1 cellular context compared by ENCODE assay signal in genomic region chr2:127386764-127387654, GRCh38.
TF ChIP-seq lines count a peak whose summit lies in the region.

No MANE protein-coding gene starts in this region.

TF ChIP-seq in K562, 482 proteins besides CTCF, POLR2A, EP300 and RAD21 (continued from another document):
- TF ChIP-seq, protein P1, sequence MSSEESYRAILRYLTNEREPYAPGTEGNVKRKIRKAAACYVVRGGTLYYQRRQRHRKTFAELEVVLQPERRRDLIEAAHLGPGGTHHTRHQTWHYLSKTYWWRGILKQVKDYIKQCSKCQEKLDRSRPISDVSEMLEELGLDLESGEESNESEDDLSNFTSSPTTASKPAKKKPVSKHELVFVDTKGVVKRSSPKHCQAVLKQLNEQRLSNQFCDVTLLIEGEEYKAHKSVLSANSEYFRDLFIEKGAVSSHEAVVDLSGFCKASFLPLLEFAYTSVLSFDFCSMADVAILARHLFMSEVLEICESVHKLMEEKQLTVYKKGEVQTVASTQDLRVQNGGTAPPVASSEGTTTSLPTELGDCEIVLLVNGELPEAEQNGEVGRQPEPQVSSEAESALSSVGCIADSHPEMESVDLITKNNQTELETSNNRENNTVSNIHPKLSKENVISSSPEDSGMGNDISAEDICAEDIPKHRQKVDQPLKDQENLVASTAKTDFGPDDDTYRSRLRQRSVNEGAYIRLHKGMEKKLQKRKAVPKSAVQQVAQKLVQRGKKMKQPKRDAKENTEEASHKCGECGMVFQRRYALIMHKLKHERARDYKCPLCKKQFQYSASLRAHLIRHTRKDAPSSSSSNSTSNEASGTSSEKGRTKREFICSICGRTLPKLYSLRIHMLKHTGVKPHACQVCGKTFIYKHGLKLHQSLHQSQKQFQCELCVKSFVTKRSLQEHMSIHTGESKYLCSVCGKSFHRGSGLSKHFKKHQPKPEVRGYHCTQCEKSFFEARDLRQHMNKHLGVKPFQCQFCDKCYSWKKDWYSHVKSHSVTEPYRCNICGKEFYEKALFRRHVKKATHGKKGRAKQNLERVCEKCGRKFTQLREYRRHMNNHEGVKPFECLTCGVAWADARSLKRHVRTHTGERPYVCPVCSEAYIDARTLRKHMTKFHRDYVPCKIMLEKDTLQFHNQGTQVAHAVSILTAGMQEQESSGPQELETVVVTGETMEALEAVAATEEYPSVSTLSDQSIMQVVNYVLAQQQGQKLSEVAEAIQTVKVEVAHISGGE (CRISPR knock-in tag; IDR thresholded peaks at IDR 0.05) = peak in 1 of 3 experiments; percentile 80; a peak in 1 of 6 replicates
- TF ChIP-seq KDM2B (CRISPR knock-in tag; IDR thresholded peaks at IDR 0.05) (no peak), CBFA2T3 (IDR thresholded peaks at IDR 0.05) (no peak), ADNP (tag; IDR thresholded peaks at IDR 0.05) (no peak), HEY1 (CRISPR knock-in tag; IDR thresholded peaks at IDR 0.05; ENCODE audit: borderline replicate concordance) (no peak), HNRNPLL (IDR thresholded peaks at IDR 0.05; ENCODE audit: low read depth, low read length, poor library complexity, severe bottlenecking) (peak; percentile 51), ZBTB1 (CRISPR knock-in tag; IDR thresholded peaks at IDR 0.05; ENCODE audit: borderline replicate concordance, low read depth) (peak; percentile 25; the same call in 1 of the 2 replicates), KLF6 (CRISPR knock-in tag; IDR thresholded peaks at IDR 0.05; ENCODE audit: borderline replicate concordance) (no peak), ZNF197 (CRISPR knock-in tag; IDR thresholded peaks at IDR 0.05; ENCODE audit: low read depth) (peak; percentile 53; the same call in 1 of the 2 replicates), NR2C2 (CRISPR knock-in tag; IDR thresholded peaks at IDR 0.05) (no peak), NR2C2 (tag; IDR thresholded peaks at IDR 0.05) (no peak), RBM39 (optimal IDR thresholded peaks at IDR 0.05; ENCODE audit: low read depth, low read length) (no peak), CCNT2 (IDR thresholded peaks at IDR 0.05; ENCODE audit: borderline replicate concordance, extremely low read depth, insufficient read length, low read depth, low read length) (peak; percentile 41), ZNF583 (CRISPR knock-in tag; IDR thresholded peaks at IDR 0.05) (no peak), ZNF584 (CRISPR knock-in tag; IDR thresholded peaks at IDR 0.05; ENCODE audit: low read depth) (peak; percentile 81; the same call in 1 of the 2 replicates), HDAC6 (IDR thresholded peaks at IDR 0.05; ENCODE audit: low read depth, low read length) (no peak), CEBPG (CRISPR knock-in tag; IDR thresholded peaks at IDR 0.05) (no peak), CEBPG (tag; conservative IDR thresholded peaks at IDR 0.05 in 1 of 2, IDR thresholded peaks at IDR 0.05 in 1 of 2) (no peak), SMAD1 (IDR thresholded peaks at IDR 0.05; ENCODE audit: low read depth, low read length, partially characterized antibody) (no peak), CREB5 (CRISPR knock-in tag; IDR thresholded peaks at IDR 0.05) (no peak), ELK3 (CRISPR knock-in tag; IDR thresholded peaks at IDR 0.05) (no peak), ZNF134 (CRISPR knock-in tag; conservative IDR thresholded peaks at IDR 0.05) (no peak), BACH1 (tag; IDR thresholded peaks at IDR 0.05) (no peak; the same call in 1 of the 2 replicates), FOXM1 (IDR thresholded peaks at IDR 0.05; ENCODE audit: low read depth) (no peak), FOXM1 (CRISPR knock-in tag; IDR thresholded peaks at IDR 0.05; ENCODE audit: low read depth) (no peak), TEAD4 (IDR thresholded peaks at IDR 0.05; ENCODE audit: low read length) (no peak), TEAD4 (CRISPR knock-in tag; IDR thresholded peaks at IDR 0.05; ENCODE audit: borderline replicate concordance) (no peak), TBP (optimal IDR thresholded peaks at IDR 0.05; ENCODE audit: low read depth, low read length) (no peak), HDAC2 (IDR thresholded peaks at IDR 0.05) (peak; percentile 40; the same call in 1 of the 2 replicates), SPI1 (IDR thresholded peaks at IDR 0.05; ENCODE audit: borderline replicate concordance, low read depth, low read length) (no peak), E2F4 (CRISPR knock-in tag; IDR thresholded peaks at IDR 0.05; ENCODE audit: low read depth) (no peak), FOXJ3 (CRISPR knock-in tag; IDR thresholded peaks at IDR 0.05) (no peak), ELF1 (tag; IDR thresholded peaks at IDR 0.05) (0 out of 2 replicates have a peak, but pooled peaks have one; percentile 32), MAFF (IDR thresholded peaks at IDR 0.05; ENCODE audit: low read length) (no peak), ZNF384 (IDR thresholded peaks at IDR 0.05; ENCODE audit: low read depth, low read length) (no peak), YBX1 (IDR thresholded peaks at IDR 0.05) (no peak)
- TF ChIP-seq, protein P2, sequence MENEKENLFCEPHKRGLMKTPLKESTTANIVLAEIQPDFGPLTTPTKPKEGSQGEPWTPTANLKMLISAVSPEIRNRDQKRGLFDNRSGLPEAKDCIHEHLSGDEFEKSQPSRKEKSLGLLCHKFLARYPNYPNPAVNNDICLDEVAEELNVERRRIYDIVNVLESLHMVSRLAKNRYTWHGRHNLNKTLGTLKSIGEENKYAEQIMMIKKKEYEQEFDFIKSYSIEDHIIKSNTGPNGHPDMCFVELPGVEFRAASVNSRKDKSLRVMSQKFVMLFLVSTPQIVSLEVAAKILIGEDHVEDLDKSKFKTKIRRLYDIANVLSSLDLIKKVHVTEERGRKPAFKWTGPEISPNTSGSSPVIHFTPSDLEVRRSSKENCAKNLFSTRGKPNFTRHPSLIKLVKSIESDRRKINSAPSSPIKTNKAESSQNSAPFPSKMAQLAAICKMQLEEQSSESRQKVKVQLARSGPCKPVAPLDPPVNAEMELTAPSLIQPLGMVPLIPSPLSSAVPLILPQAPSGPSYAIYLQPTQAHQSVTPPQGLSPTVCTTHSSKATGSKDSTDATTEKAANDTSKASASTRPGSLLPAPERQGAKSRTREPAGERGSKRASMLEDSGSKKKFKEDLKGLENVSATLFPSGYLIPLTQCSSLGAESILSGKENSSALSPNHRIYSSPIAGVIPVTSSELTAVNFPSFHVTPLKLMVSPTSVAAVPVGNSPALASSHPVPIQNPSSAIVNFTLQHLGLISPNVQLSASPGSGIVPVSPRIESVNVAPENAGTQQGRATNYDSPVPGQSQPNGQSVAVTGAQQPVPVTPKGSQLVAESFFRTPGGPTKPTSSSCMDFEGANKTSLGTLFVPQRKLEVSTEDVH (IDR thresholded peaks at IDR 0.05; ENCODE audit: low read depth, partially characterized antibody) = no peak
- TF ChIP-seq, protein P3, sequence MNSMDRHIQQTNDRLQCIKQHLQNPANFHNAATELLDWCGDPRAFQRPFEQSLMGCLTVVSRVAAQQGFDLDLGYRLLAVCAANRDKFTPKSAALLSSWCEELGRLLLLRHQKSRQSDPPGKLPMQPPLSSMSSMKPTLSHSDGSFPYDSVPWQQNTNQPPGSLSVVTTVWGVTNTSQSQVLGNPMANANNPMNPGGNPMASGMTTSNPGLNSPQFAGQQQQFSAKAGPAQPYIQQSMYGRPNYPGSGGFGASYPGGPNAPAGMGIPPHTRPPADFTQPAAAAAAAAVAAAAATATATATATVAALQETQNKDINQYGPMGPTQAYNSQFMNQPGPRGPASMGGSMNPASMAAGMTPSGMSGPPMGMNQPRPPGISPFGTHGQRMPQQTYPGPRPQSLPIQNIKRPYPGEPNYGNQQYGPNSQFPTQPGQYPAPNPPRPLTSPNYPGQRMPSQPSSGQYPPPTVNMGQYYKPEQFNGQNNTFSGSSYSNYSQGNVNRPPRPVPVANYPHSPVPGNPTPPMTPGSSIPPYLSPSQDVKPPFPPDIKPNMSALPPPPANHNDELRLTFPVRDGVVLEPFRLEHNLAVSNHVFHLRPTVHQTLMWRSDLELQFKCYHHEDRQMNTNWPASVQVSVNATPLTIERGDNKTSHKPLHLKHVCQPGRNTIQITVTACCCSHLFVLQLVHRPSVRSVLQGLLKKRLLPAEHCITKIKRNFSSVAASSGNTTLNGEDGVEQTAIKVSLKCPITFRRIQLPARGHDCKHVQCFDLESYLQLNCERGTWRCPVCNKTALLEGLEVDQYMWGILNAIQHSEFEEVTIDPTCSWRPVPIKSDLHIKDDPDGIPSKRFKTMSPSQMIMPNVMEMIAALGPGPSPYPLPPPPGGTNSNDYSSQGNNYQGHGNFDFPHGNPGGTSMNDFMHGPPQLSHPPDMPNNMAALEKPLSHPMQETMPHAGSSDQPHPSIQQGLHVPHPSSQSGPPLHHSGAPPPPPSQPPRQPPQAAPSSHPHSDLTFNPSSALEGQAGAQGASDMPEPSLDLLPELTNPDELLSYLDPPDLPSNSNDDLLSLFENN (IDR thresholded peaks at IDR 0.05; ENCODE audit: low read depth in 2 of 2, low read length in 2 of 2) = no peak
